ENCODE assay signal across 12 cellular contexts in the genomic region with DNA sequence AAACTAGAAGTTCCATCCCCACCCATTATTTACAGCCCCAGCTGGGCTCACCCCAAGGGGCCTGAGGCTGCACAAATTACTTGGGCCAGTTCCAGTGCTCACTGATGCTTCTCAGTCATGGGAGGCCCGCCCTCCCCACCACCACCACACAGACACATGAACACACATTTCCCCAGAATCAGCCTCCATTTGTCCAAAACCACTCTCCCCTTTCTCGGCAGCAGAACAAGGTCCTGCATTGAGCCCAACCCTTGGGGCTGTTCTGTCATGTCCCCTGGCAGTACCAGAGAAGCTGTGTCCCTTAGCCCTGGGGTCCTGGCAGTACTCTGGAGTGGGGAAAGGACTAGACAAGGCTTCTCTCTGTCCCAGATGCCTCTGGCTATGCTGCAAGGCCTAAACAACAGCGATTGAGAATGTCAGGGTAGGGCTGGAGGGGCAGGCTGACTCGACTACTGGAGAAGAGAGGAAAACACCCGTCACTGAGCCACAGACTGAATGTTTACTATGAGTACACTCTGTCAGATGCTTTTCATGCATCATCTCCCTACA. TPM values are rescaled to one million over a fixed set of nuclear protein-coding genes. Genes with fewer than 3 reads are reported as not detected.
A peak's percentile ranks its signal among the peaks of the same experiment; 100 is the strongest.
DNase-seq lines count a peak whose midpoint lies in the region; ATAC-seq and TF ChIP-seq lines count a peak whose summit lies in the region.
"Had no signal": no experiment of that assay in that cellular context is flagged by ENCODE, and none has a peak within 500 bp of the region (broad histone marks: within the 10 kb centered on the region; RNA-seq: fewer than 3 reads in every experiment).

No MANE protein-coding gene starts in this region.

- H3K4me3 Mint-ChIP-seq in osteocyte (ENCODE audit: unreplicated experiment), result no peak overlapping the region
- no peak overlapping the region for H3K4me3 Mint-ChIP-seq in natural killer cell treated with Interleukin-12 subunit alpha and Interleukin-12 subunit beta and Interleukin-15 and Interleukin-18, amount 100 ng/mL, for 72 hours

- no peak for ATAC-seq in natural killer cell treated with Interleukin-12 subunit alpha and Interleukin-12 subunit beta and Interleukin-15 and Interleukin-18, amount 100 ng/mL, for 72 hours
- no peak for ATAC-seq in GM21717 (IDR thresholded peaks at IDR 0.05; ENCODE audit: unreplicated experiment)

- H3K4me1 Mint-ChIP-seq in osteocyte (ENCODE audit: unreplicated experiment), result peaks cover 31% of the 10 kb centered on the region
- peaks cover 4% of the 10 kb centered on the region in 2 donors for H3K4me1 Mint-ChIP-seq in natural killer cell treated with Interleukin-12 subunit alpha and Interleukin-12 subunit beta and Interleukin-15 and Interleukin-18, amount 100 ng/mL, for 72 hours (ENCODE audit: low read depth in 2 of 2)

- H3K4me3 ChIP-seq in AG10803 (ENCODE audit: low read length), result no peak overlapping the region
- no peak overlapping the region for H3K4me3 ChIP-seq in fibroblast of the aortic adventitia (ENCODE audit: low read depth, low read length)
- H3K4me3 ChIP-seq: pancreas, thoracic aorta had no signal

- DNase-seq in AG10803 (ENCODE audit: low read depth) (peak; percentile 75), RPMI8226 (peak; percentile 36), fibroblast of the aortic adventitia (ENCODE audit: low read depth) (peak; percentile 78), osteocyte (ENCODE audit: extremely low spot score, unreplicated experiment) (no peak), DMS114 treated with DMSO at 0.1 percent for 48 hours (lab: John Stamatoyannopoulos, UW; ENCODE audit: unreplicated experiment) (no peak)
- DNase-seq in natural killer cell treated with Interleukin-12 subunit alpha and Interleukin-12 subunit beta and Interleukin-15 and Interleukin-18, amount 100 ng/mL, for 72 hours (ENCODE audit: low spot score), result no peak
- DNase-seq in stimulated activated CD4-positive, alpha-beta T cell treated with anti-CD3 and anti-CD28 coated beads, Interleukin-12 subunit alpha, Interleukin-12 subunit beta, amount 100 ng/mL, for 4 hours, result no peak
- DNase-seq: DMS153, NCI-H774, pancreas had no signal

- H3K36me3 Mint-ChIP-seq in osteocyte (ENCODE audit: unreplicated experiment), result peaks cover 19% of the 10 kb centered on the region
- H3K36me3 Mint-ChIP-seq in natural killer cell treated with Interleukin-12 subunit alpha and Interleukin-12 subunit beta and Interleukin-15 and Interleukin-18, amount 100 ng/mL, for 72 hours, result peaks cover 11% of the 10 kb centered on the region

- no peaks in the 10 kb centered on the region for H3K9me3 Mint-ChIP-seq in osteocyte (ENCODE audit: unreplicated experiment)
- no peaks in the 10 kb centered on the region for H3K9me3 Mint-ChIP-seq in natural killer cell treated with Interleukin-12 subunit alpha and Interleukin-12 subunit beta and Interleukin-15 and Interleukin-18, amount 100 ng/mL, for 72 hours

- H3K27ac Mint-ChIP-seq in osteocyte (ENCODE audit: unreplicated experiment), result peak overlapping the region; percentile 89
- H3K27ac Mint-ChIP-seq in natural killer cell treated with Interleukin-12 subunit alpha and Interleukin-12 subunit beta and Interleukin-15 and Interleukin-18, amount 100 ng/mL, for 72 hours, result no peak overlapping the region

- no peak for TF ChIP-seq CTCF in AG10803 (conservative IDR thresholded peaks at IDR 0.05; ENCODE audit: low read length)
- no peak for TF ChIP-seq CTCF in fibroblast of the aortic adventitia (IDR thresholded peaks at IDR 0.05; ENCODE audit: insufficient read depth, low read length)
- TF ChIP-seq CTCF in osteocyte (IDR thresholded peaks at IDR 0.05), result no peak

- H3K27me3 Mint-ChIP-seq in osteocyte (ENCODE audit: unreplicated experiment), result no peaks in the 10 kb centered on the region
- H3K27me3 Mint-ChIP-seq in natural killer cell treated with Interleukin-12 subunit alpha and Interleukin-12 subunit beta and Interleukin-15 and Interleukin-18, amount 100 ng/mL, for 72 hours, result no peaks in the 10 kb centered on the region

RNA-seq across cellular contexts. Expression of a gene that starts 21.8 kb away (rescaled TPM):
- total RNA-seq in fibroblast of the aortic adventitia (ENCODE audit: low replicate concordance) (21.5 and 84.9 TPM in 2 replicates), osteocyte (100 and 101 TPM in 2 replicates)
- total RNA-seq in natural killer cell treated with Interleukin-12 subunit alpha and Interleukin-12 subunit beta and Interleukin-15 and Interleukin-18, amount 100 ng/mL, for 72 hours, result 10 to 100 TPM; 81.4 to 95.5 TPM

RNA-seq across cellular contexts. Expression of a gene that starts 26.9 kb away (rescaled TPM):
- 36.1 and 45.4 TPM in 2 replicates for total RNA-seq in fibroblast of the aortic adventitia (ENCODE audit: low replicate concordance)
- 45.6 and 45.9 TPM in 2 replicates for total RNA-seq in osteocyte
- 10 to 100 TPM; 38.1 to 39.2 TPM for total RNA-seq in natural killer cell treated with Interleukin-12 subunit alpha and Interleukin-12 subunit beta and Interleukin-15 and Interleukin-18, amount 100 ng/mL, for 72 hours

RNA-seq across cellular contexts. Expression of a gene that starts 27.2 kb away (rescaled TPM):
- total RNA-seq in fibroblast of the aortic adventitia (ENCODE audit: low replicate concordance), result 16.2 and 25.7 TPM in 2 replicates
- total RNA-seq in osteocyte, result 37.1 and 38.7 TPM in 2 replicates
- 10 to 100 TPM; 22.2 to 35.2 TPM for total RNA-seq in natural killer cell treated with Interleukin-12 subunit alpha and Interleukin-12 subunit beta and Interleukin-15 and Interleukin-18, amount 100 ng/mL, for 72 hours

RNA-seq across cellular contexts. Expression of a gene that starts 28.1 kb away (rescaled TPM):
- total RNA-seq in fibroblast of the aortic adventitia (ENCODE audit: low replicate concordance) (4.2 TPM in 1 of 2 replicates, not detected in the other), osteocyte (not detected in 2 replicates)
- total RNA-seq in natural killer cell treated with Interleukin-12 subunit alpha and Interleukin-12 subunit beta and Interleukin-15 and Interleukin-18, amount 100 ng/mL, for 72 hours, result 100 to 1,000 TPM; 185 to 242 TPM

RNA-seq across cellular contexts. Expression of a gene that starts 42.7 kb away (rescaled TPM):
- 10.8 and 18.3 TPM in 2 replicates for total RNA-seq in fibroblast of the aortic adventitia (ENCODE audit: low replicate concordance)
- total RNA-seq in osteocyte, result 81.5 and 105 TPM in 2 replicates
- 10 to 100 TPM; 11.2 to 27.8 TPM for total RNA-seq in natural killer cell treated with Interleukin-12 subunit alpha and Interleukin-12 subunit beta and Interleukin-15 and Interleukin-18, amount 100 ng/mL, for 72 hours

Comparison
In these comparisons a context has a peak if more than half of its experiments do, and no peak if none do; other contexts are left out.
1. DNase-seq: peak in AG10803 (single experiment), RPMI8226 (single experiment) and fibroblast of the aortic adventitia (single experiment); none in osteocyte (single experiment), DMS114 treated with DMSO at 0.1 percent for 48 hours (single experiment), natural killer cell treated with Interleukin-12 subunit alpha and Interleukin-12 subunit beta and Interleukin-15 and Interleukin-18, amount 100 ng/mL, for 72 hours (single experiment) and stimulated activated CD4-positive, alpha-beta T cell treated with anti-CD3 and anti-CD28 coated beads, Interleukin-12 subunit alpha, Interleukin-12 subunit beta, amount 100 ng/mL, for 4 hours (single experiment).